In the genomic region with DNA sequence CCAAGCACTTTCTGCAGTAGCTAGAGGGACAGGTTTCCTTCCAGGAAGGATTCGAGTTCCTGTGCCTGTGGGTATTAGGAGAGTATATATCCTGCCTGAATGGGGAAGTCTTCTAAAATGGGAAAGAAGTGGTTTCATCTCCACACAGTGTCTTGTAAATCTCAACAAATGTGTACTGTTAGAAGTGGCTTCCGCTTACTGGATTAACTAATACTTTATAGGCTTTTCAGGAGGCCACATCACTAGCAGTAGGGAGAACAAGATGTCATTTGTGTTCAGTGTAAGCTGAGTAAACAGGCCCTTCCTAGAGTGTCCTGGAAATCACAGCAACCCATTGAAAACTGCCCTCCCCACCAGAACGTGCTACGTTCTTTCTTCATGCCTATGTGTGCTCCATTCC, we compare ENCODE assay signal across 26 cellular contexts. TPM values are rescaled to one million over a fixed set of nuclear protein-coding genes. Genes with fewer than 3 reads are reported as not detected.
DNase-seq lines count a peak whose midpoint lies in the region; ATAC-seq and TF ChIP-seq lines count a peak whose summit lies in the region.
"Had no signal": no experiment of that assay in that cellular context is flagged by ENCODE, and none has a peak within 500 bp of the region (broad histone marks: within the 10 kb centered on the region; RNA-seq: fewer than 3 reads in every experiment).

No MANE protein-coding gene starts in this region.

- intact Hi-C loops in Right ventricle myocardium inferior (cut with DNase I) (no loop called here), upper lobe of right lung (cut with DNase I) (no loop called here)

- TF ChIP-seq CTCF in right atrium auricular region (IDR thresholded peaks at IDR 0.05) (no peak), upper lobe of right lung (IDR thresholded peaks at IDR 0.05) (no peak)

- peaks cover 20% of the 10 kb centered on the region for H3K36me3 ChIP-seq in right atrium auricular region
- peaks cover 37% of the 10 kb centered on the region for H3K36me3 ChIP-seq in SK-N-MC (ENCODE audit: insufficient read depth, low read length)
- peaks cover 24% of the 10 kb centered on the region for H3K36me3 ChIP-seq in upper lobe of right lung

- no peak overlapping the region for H3K9ac ChIP-seq in SK-N-MC (ENCODE audit: insufficient read length)

- H3K27ac ChIP-seq in right atrium auricular region (no peak overlapping the region), SK-N-MC (0 out of 2 replicates have a peak overlapping the region, but pooled peaks have one; percentile 26), upper lobe of right lung (no peak overlapping the region)
- H3K27ac ChIP-seq: A549, heart right ventricle, PC-9, SJCRH30 had no signal

- H3K9me3 ChIP-seq in right atrium auricular region (no peaks in the 10 kb centered on the region), SK-N-MC (ENCODE audit: low read depth, low read length) (no peaks in the 10 kb centered on the region), upper lobe of right lung (no peaks in the 10 kb centered on the region)
- H3K9me3 ChIP-seq: A549, heart right ventricle, mucosa of descending colon, SJCRH30 had no signal

- DNase-seq in Right ventricle myocardium inferior (ENCODE audit: missing footprints) (no peak), right atrium auricular region (ENCODE audit: low spot score) (no peak), SK-N-MC (ENCODE audit: low read depth, low spot score) (peak; percentile 34), globus pallidus (ENCODE audit: low spot score) (peak; percentile 63), upper lobe of right lung (no peak), NCI-H1092 treated with DMSO at 0.1 percent for 48 hours (lab: John Stamatoyannopoulos, UW) (no peak), activated T-cell treated with anti-CD3 and anti-CD28 coated beads for 4 hours (no peak), NCI-H1105 (lab: John Stamatoyannopoulos, UW) (no peak)
- DNase-seq: activated CD4-positive, alpha-beta T cell treated with anti-CD3 and anti-CD28 coated beads for 1 hour; activated CD8-positive, alpha-beta T cell treated with anti-CD3 and anti-CD28 coated beads for 36 hours; activated gamma-delta T cell; cerebellar nuclear complex; HCEC 1CT; heart right ventricle; Karpas-422; mucosa of descending colon; NCI-H1105 treated with DMSO at 0.1 percent for 48 hours; NCI-H2029 treated with DMSO at 0.1 percent for 48 hours; NCI-H226; NCI-H748 treated with DMSO at 0.1 percent for 48 hours; PC-9; posterior cingulate gyrus; SJCRH30; stimulated activated CD4-positive, alpha-beta T cell treated with anti-CD3 and anti-CD28 coated beads, Interleukin-15, amount 100 ng/mL, for 24 hours; stimulated activated naive CD8-positive, alpha-beta T cell treated with anti-CD3 and anti-CD28 coated beads, Interleukin-15, amount 100 ng/mL, for 72 hours had no signal

- H3K4me1 ChIP-seq in right atrium auricular region (no peaks in the 10 kb centered on the region), upper lobe of right lung (no peaks in the 10 kb centered on the region)
- H3K4me1 ChIP-seq: A549, SJCRH30 had no signal

- ATAC-seq in Right ventricle myocardium inferior (peak; percentile 39), upper lobe of right lung (peak; percentile 60)
- ATAC-seq: A549; activated CD8-positive, alpha-beta T cell treated with anti-CD3 and anti-CD28 coated beads for 36 hours; mucosa of descending colon; stimulated activated naive CD8-positive, alpha-beta T cell treated with anti-CD3 and anti-CD28 coated beads, Interleukin-15, amount 100 ng/mL, for 72 hours had no signal

- no peak overlapping the region for H3K4me3 ChIP-seq in right atrium auricular region
- H3K4me3 ChIP-seq in SK-N-MC, result no peak overlapping the region
- no peak overlapping the region for H3K4me3 ChIP-seq in upper lobe of right lung
- H3K4me3 ChIP-seq: A549, heart right ventricle, mucosa of descending colon, PC-9, SJCRH30 had no signal

- H3K27me3 ChIP-seq in right atrium auricular region (no peaks in the 10 kb centered on the region), upper lobe of right lung (no peaks in the 10 kb centered on the region)
- H3K27me3 ChIP-seq: heart right ventricle, SJCRH30 had no signal

RNA-seq across cellular contexts. Expression of gene POLR1B, which starts 12.5 kb away (rescaled TPM):
- 9.7 TPM for total RNA-seq in Right ventricle myocardium inferior
- 1 to 10 TPM; 5.7 to 6.8 TPM for total RNA-seq in right atrium auricular region
- total RNA-seq in upper lobe of right lung, result 22.1 TPM

RNA-seq across cellular contexts. Expression of gene TTL, which starts 47.8 kb away (rescaled TPM):
- 52.0 TPM for total RNA-seq in Right ventricle myocardium inferior
- total RNA-seq in right atrium auricular region, result 10 to 100 TPM; 24.9 to 32.4 TPM
- 45.4 TPM for total RNA-seq in upper lobe of right lung

RNA-seq across cellular contexts. Expression of gene CHCHD5, which starts 54.7 kb away (rescaled TPM):
- total RNA-seq in Right ventricle myocardium inferior (20.8 TPM), right atrium auricular region (10 to 100 TPM; 27.4 to 29.4 TPM), upper lobe of right lung (23.9 TPM)

Comparison
In these comparisons a context has a peak if more than half of its experiments do, and no peak if none do; other contexts are left out.
1. DNase-seq: peak in SK-N-MC (single experiment) and globus pallidus (single experiment); none in Right ventricle myocardium inferior (single experiment), right atrium auricular region (single experiment), upper lobe of right lung (single experiment), NCI-H1092 treated with DMSO at 0.1 percent for 48 hours (single experiment), activated T-cell treated with anti-CD3 and anti-CD28 coated beads for 4 hours (single experiment) and NCI-H1105 (single experiment).